1 cellular context compared by ENCODE assay signal in genomic region chr2:37893327-37893726, GRCh38.
TF ChIP-seq lines count a peak whose summit lies in the region.

No MANE protein-coding gene starts in this region.

TF ChIP-seq in GM12878, 131 proteins besides CTCF, POLR2A, EP300 and RAD21:
- no peak for TF ChIP-seq DPF2 (IDR thresholded peaks at IDR 0.05)
- no peak for TF ChIP-seq IRF4 (IDR thresholded peaks at IDR 0.05; ENCODE audit: low read depth, low read length)
